ENCODE assay signal across 22 cellular contexts in genomic region chr2:207784898-207785297, GRCh38.
"Had no signal": no experiment of that assay in that cellular context is flagged by ENCODE, and none has a peak within 500 bp of the region (broad histone marks: within the 10 kb centered on the region; RNA-seq: fewer than 3 reads in every experiment).

No MANE protein-coding gene starts in this region.

- H3K4me1 ChIP-seq: gastroesophageal sphincter, tibial nerve, vagina had no signal

- H3K9me3 ChIP-seq: gastroesophageal sphincter, heart left ventricle, tibial nerve, vagina had no signal

- FAIRE-seq: colon, endometrium had no signal

- H3K36me3 ChIP-seq: gastroesophageal sphincter, heart left ventricle, tibial nerve, vagina had no signal

- ATAC-seq: activated CD8-positive, alpha-beta memory T cell treated with anti-CD3 and anti-CD28 coated beads, Interleukin-2, amount 10 ng/mL, durations not matched to agents 7 days and 5 days; esophagus mucosa; gastroesophageal sphincter; heart left ventricle had no signal

- H3K27me3 ChIP-seq: gastroesophageal sphincter, heart left ventricle, tibial nerve, vagina had no signal

- H3K27ac ChIP-seq: gastroesophageal sphincter, heart left ventricle, tibial nerve, vagina had no signal

- H3K4me3 ChIP-seq: gastroesophageal sphincter, heart left ventricle, lung, tibial nerve, vagina had no signal

- DNase-seq: activated B cell treated with CpG ODN at 0.5 μM for 24 hours; activated CD4-positive, alpha-beta memory T cell treated with anti-CD3 and anti-CD28 coated beads, Interleukin-2, amount 10 ng/mL, durations not matched to agents 7 days and 5 days; activated CD4-positive, alpha-beta T cell treated with anti-CD3 and anti-CD28 coated beads for 4 hours; activated CD8-positive, alpha-beta memory T cell treated with anti-CD3 and anti-CD28 coated beads, Interleukin-2, amount 10 ng/mL, durations not matched to agents 7 days and 5 days; activated naive CD4-positive, alpha-beta T cell; activated naive CD8-positive, alpha-beta T cell treated with anti-CD3 and anti-CD28 coated beads for 36 hours; amniotic stem cell; central memory CD4-positive, alpha-beta T cell; heart left ventricle; midbrain; retina; stimulated activated CD4-positive, alpha-beta T cell treated with anti-CD3 and anti-CD28 coated beads, Interleukin-12 subunit alpha, Interleukin-12 subunit beta, amount 100 ng/mL, for 4 hours; stimulated activated CD4-positive, alpha-beta T cell treated with anti-CD3 and anti-CD28 coated beads, Interleukin-1b, Interleukin-23, amount 100 ng/mL, for 48 hours; stimulated activated CD8-positive, alpha-beta memory T cell treated with anti-CD3 and anti-CD28 coated beads, Interleukin-4, amount 100 ng/mL, for 48 hours; stimulated activated naive CD4-positive, alpha-beta T cell treated with Interleukin-2 at 50 U/mL for 16 hours had no signal
